ENCODE assay signal across 13 cellular contexts in the genomic region with DNA sequence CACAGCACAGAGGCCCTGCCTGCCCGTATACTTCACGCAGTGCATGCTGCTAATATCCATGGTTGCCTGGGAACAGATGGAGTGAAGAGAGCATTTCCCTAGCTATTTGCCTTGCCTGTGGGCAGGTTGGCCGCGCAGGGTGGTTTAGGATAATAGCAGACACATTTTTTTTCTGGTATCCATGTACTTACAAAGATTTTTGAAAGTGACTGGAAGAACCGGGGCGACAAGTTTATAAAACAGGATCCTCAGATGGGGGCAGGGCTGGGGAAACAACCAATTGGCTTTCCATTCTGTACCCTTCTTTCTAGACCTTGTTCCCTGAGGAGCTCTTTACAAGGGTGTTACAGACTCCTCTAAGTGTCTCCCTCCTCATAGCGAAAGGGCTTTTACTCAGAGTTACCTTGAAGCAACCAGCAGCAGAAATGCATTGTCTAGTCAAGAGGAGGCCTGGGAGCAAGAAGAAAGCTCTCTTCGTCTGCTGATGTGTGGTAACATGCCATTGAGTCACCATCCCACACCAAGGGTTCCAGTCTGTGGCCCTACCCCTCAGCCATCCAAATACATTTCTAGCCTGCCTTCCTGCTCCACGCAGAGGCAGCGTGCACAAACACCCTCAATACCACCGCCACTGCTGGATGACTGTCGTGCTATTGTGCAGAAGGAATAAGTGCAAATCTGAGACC. TPM values are rescaled to one million over a fixed set of nuclear protein-coding genes. Genes with fewer than 3 reads are reported as not detected.
DNase-seq lines count a peak whose midpoint lies in the region; ATAC-seq and TF ChIP-seq lines count a peak whose summit lies in the region.
"Had no signal": no experiment of that assay in that cellular context is flagged by ENCODE, and none has a peak within 500 bp of the region (broad histone marks: within the 10 kb centered on the region; RNA-seq: fewer than 3 reads in every experiment).

No MANE protein-coding gene starts in this region.

- peak; percentile 12 for TF ChIP-seq CTCF in RWPE2 (IDR thresholded peaks at IDR 0.05; ENCODE audit: poor library complexity, severe bottlenecking)
- TF ChIP-seq CTCF in upper lobe of left lung (IDR thresholded peaks at IDR 0.05), result no peak

- H3K27ac ChIP-seq in RWPE2 (ENCODE audit: poor library complexity, severe bottlenecking) (peak overlapping the region; percentile 94), upper lobe of left lung (peak overlapping the region in 3 of 4 donors; percentile 15 to 42 (median 36))

- TF ChIP-seq EP300 in upper lobe of left lung (IDR thresholded peaks at IDR 0.05), result no peak

- WGBS in upper lobe of left lung, 2 donors, result 67 to 68% methylated on average over 12 of the region's 12 CpGs

- H3K4me1 ChIP-seq in RWPE2 (ENCODE audit: insufficient read depth, poor library complexity, severe bottlenecking) (peaks cover 58% of the 10 kb centered on the region), upper lobe of left lung (peaks cover 37 to 52% (median 39%) of the 10 kb centered on the region in 4 donors)

- DNase-seq in NCI-H510A treated with DMSO at 0.1 percent for 48 hours (lab: John Stamatoyannopoulos, UW) (peak; percentile 51), NCI-H510A (lab: John Stamatoyannopoulos, UW) (no peak), RWPE2 (ENCODE audit: low spot score) (no peak), left kidney (ENCODE audit: low read depth, low spot score) (peak; percentile 68), upper lobe of left lung (peak in 1 of 2 donors; percentile 54), MV-4-11 (lab: John Stamatoyannopoulos, UW) (no peak)
- no peak for DNase-seq in activated effector memory CD4-positive, alpha-beta T cell treated with Interleukin-2 at 50 U/mL for 16 hours
- DNase-seq in activated CD4-positive, CD25-positive, alpha-beta regulatory T cell (lab: John Stamatoyannopoulos, UW), result no peak
- DNase-seq: ACHN; activated CD8-positive, alpha-beta T cell treated with anti-CD3 and anti-CD28 coated beads, Interleukin-2, amount 10 ng/mL, durations not matched to agents 7 days and 5 days; activated naive CD8-positive, alpha-beta T cell treated with anti-CD3 and anti-CD28 coated beads, Interleukin-2, amount 10 ng/mL, durations not matched to agents 7 days and 5 days; KBM-7; T-helper 17 cell had no signal

- H3K36me3 ChIP-seq in RWPE2 (ENCODE audit: low read depth), result no peaks in the 10 kb centered on the region
- H3K36me3 ChIP-seq in upper lobe of left lung, result no peaks in the 10 kb centered on the region

- H3K27me3 ChIP-seq in RWPE2 (ENCODE audit: insufficient read depth, poor library complexity, severe bottlenecking) (no peaks in the 10 kb centered on the region), upper lobe of left lung (no peaks in the 10 kb centered on the region)

- H3K9me3 ChIP-seq in RWPE2 (ENCODE audit: severe bottlenecking) (no peaks in the 10 kb centered on the region), upper lobe of left lung (no peaks in the 10 kb centered on the region)

- H3K4me3 ChIP-seq in RWPE2 (ENCODE audit: severe bottlenecking) (no peak overlapping the region), upper lobe of left lung (no peak overlapping the region)

- TF ChIP-seq POLR2A in upper lobe of left lung (IDR thresholded peaks at IDR 0.05), result no peak

- ATAC-seq in RWPE2 (ENCODE audit: low read depth) (peak; percentile 7; the same call in 2 of the 3 replicates), upper lobe of left lung (ENCODE audit: low FRiP score in 2 of 2) (peak in 1 of 2 donors; percentile 71)
- ATAC-seq: activated CD8-positive, alpha-beta T cell treated with anti-CD3 and anti-CD28 coated beads, Interleukin-2, amount 10 ng/mL, durations not matched to agents 7 days and 5 days; T-helper 17 cell had no signal

RNA-seq across cellular contexts. Expression of gene MTURN, which starts 31.5 kb away (rescaled TPM):
- total RNA-seq in upper lobe of left lung, result 100 to 1,000 TPM in 1 of 6 donors, 10 to 100 TPM in 5; 27.2 to 112 (median 39.6) TPM

Comparison
In these comparisons a context has a peak if more than half of its experiments do, and no peak if none do; other contexts are left out.
1. DNase-seq: peak in NCI-H510A treated with DMSO at 0.1 percent for 48 hours (single experiment) and left kidney (single experiment); none in NCI-H510A (single experiment), RWPE2 (single experiment), MV-4-11 (single experiment), activated effector memory CD4-positive, alpha-beta T cell treated with Interleukin-2 at 50 U/mL for 16 hours (single experiment) and activated CD4-positive, CD25-positive, alpha-beta regulatory T cell (0 of 4).